Comparison of ENCODE assay signal across 24 cellular contexts in the genomic region with DNA sequence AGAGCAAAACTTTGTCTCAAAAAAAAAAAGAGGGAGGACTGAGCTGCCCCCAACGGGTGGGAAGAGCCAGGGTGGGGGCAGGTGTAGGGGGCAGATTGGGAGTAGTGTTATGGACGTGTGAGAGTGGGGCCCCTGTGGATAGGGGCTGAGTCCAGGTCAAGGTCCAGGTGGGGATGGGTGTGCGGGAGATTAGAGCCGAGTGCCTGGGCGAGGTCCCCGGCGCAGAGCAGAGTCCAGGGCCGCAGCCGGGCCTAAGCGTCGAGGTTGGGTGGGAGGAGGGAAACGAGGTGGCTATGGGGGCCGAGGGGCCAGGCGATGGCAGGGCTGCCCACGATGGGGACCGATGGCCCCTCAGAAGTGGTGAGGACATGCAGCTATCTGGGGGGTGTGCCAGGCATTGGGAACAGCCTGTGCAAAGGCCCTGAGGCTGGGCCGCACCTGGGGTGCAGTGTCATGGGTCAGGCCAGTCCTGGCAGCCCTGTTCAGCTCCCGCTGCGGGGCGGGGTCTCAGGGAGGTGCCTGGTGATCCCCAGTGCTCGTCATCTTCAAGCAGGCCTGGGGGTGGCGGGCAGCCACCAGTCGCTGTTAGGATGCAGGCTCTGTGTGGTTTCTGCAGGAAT. TPM values are rescaled to one million over a fixed set of nuclear protein-coding genes. Genes with fewer than 3 reads are reported as not detected.
A peak's percentile ranks its signal among the peaks of the same experiment; 100 is the strongest.
DNase-seq lines count a peak whose midpoint lies in the region; ATAC-seq and TF ChIP-seq lines count a peak whose summit lies in the region.
"Had no signal": no experiment of that assay in that cellular context is flagged by ENCODE, and none has a peak within 500 bp of the region (broad histone marks: within the 10 kb centered on the region; RNA-seq: fewer than 3 reads in every experiment).

No MANE protein-coding gene starts in this region.

- H2AK5ac ChIP-seq in neuronal stem cell (ENCODE audit: low read depth, low read length) (peak overlapping the region; percentile 46), trophoblast cell (ENCODE audit: low read length) (no peak overlapping the region)

- intact Hi-C loops in Caco-2 (cut with micrococcal nuclease; ENCODE audit: unreplicated experiment) (loop anchor here (2.0 kb wide), 1 partner anchor 14 kb away; no protein-coding TSS in a partner anchor), left colon (cut with DNase I, micrococcal nuclease) (loop anchor here in 1 of 2 donors (10.0 kb wide), 1 partner anchor 154 kb away; a partner anchor contains a TSS), left cardiac atrium (cut with DNase I) (loop anchor here in 1 of 2 donors (10.0 kb wide), 1 partner anchor 164 kb away; a partner anchor contains a TSS)

- peaks cover 60% of the 10 kb centered on the region for H3K36me3 Mint-ChIP-seq in Caco-2 (ENCODE audit: insufficient read depth, unreplicated experiment)
- H3K36me3 Mint-ChIP-seq: CD4-positive, alpha-beta memory T cell had no signal

- H3K9me3 ChIP-seq in Caco-2: peaks cover 5% of the 10 kb centered on the region; the same call in 1 of the 2 replicates
- H3K9me3 ChIP-seq in Peyer's patch: no peaks in the 10 kb centered on the region
- peaks cover 2 to 6% of the 10 kb centered on the region in 2 donors for H3K9me3 ChIP-seq in neuronal stem cell (replicated peaks in 1 of 2; ENCODE audit: control insufficient read depth in 2 of 2, insufficient read depth in 1 of 2, low read depth in 1 of 2, low read length in 2 of 2)
- no peaks in the 10 kb centered on the region for H3K9me3 ChIP-seq in suprapubic skin
- peaks cover 10% of the 10 kb centered on the region for H3K9me3 ChIP-seq in trophoblast cell (ENCODE audit: insufficient read depth, low read depth, low read length)
- H3K9me3 ChIP-seq: MG63 had no signal

- TF ChIP-seq CTCF in Caco-2 (IDR thresholded peaks at IDR 0.05; ENCODE audit: insufficient read depth in 1 of 2, low read depth in 1 of 2, low read length in 1 of 2, severe bottlenecking in 1 of 2, unreplicated experiment in 1 of 2): no peak
- TF ChIP-seq CTCF in Peyer's patch (IDR thresholded peaks at IDR 0.05): peak in 1 of 6 experiments; percentile 23
- no peak for TF ChIP-seq CTCF in suprapubic skin (IDR thresholded peaks at IDR 0.05)

- POLR2A ChIA-PET in Caco-2 (lab: Charles Lee): interaction anchor here (1.3 kb wide), 1 partner anchor 12 kb away, joined by 5 read pairs; a partner anchor contains a TSS

- peaks cover 16% of the 10 kb centered on the region for H3K4me1 ChIP-seq in Caco-2
- H3K4me1 ChIP-seq in Peyer's patch: peaks cover 0 to 27% (median 1%) of the 10 kb centered on the region in 4 donors
- no peaks in the 10 kb centered on the region for H3K4me1 ChIP-seq in neuronal stem cell (ENCODE audit: control insufficient read depth in 2 of 2, insufficient read depth in 1 of 2, low read depth in 1 of 2, low read length in 2 of 2)
- no peaks in the 10 kb centered on the region for H3K4me1 ChIP-seq in suprapubic skin
- no peaks in the 10 kb centered on the region for H3K4me1 ChIP-seq in trophoblast cell (ENCODE audit: control insufficient read depth in 1 of 2, insufficient read depth in 2 of 2, low read length in 2 of 2)

- H3K4me3 Mint-ChIP-seq in Caco-2 (ENCODE audit: unreplicated experiment): peak overlapping the region; percentile 22
- H3K4me3 Mint-ChIP-seq: CD4-positive, alpha-beta memory T cell; GM23338 had no signal

- H3K9ac ChIP-seq in neuronal stem cell (ENCODE audit: low read depth, low read length, poor library complexity): no peak overlapping the region
- no peak overlapping the region for H3K9ac ChIP-seq in trophoblast cell (ENCODE audit: low read length)
- H3K9ac ChIP-seq: BLaER1 treated with 17β-estradiol and CSF1 and Interleukin-3, amounts not matched to agents 10 nM and 100 nM had no signal

- H2BK15ac ChIP-seq in neuronal stem cell (ENCODE audit: low read length): no peak overlapping the region

- peak; percentile 54 to 87 for DNase-seq in Caco-2
- DNase-seq in Peyer's patch: peak in 2 of 3 donors; percentile 90 to 92
- peak; percentile 78 to 79 for DNase-seq in left colon
- DNase-seq in neuronal stem cell (ENCODE audit: low spot score): no peak
- no peak for DNase-seq in suprapubic skin (ENCODE audit: low spot score in 2 of 2)
- DNase-seq in left cardiac atrium: no peak
- no peak for DNase-seq in trophoblast cell
- DNase-seq: DMS153, NCI-H1436, NCI-H187 treated with DMSO at 0.1 percent for 48 hours, NCI-H2107, NCI-H774 had no signal

- H3K4ac ChIP-seq in neuronal stem cell (ENCODE audit: low read length) (no peak overlapping the region), trophoblast cell (ENCODE audit: low read depth, low read length) (no peak overlapping the region)

- H3K36me3 ChIP-seq in Caco-2 (ENCODE audit: control insufficient read depth, insufficient read depth, low read length): no peaks in the 10 kb centered on the region
- no peaks in the 10 kb centered on the region for H3K36me3 ChIP-seq in Peyer's patch
- peaks cover 10 to 29% of the 10 kb centered on the region in 2 donors for H3K36me3 ChIP-seq in neuronal stem cell (replicated peaks in 1 of 2; ENCODE audit: control insufficient read depth in 2 of 2, insufficient read depth in 2 of 2, low read length in 2 of 2)
- H3K36me3 ChIP-seq in suprapubic skin: peaks cover 20% of the 10 kb centered on the region
- H3K36me3 ChIP-seq in trophoblast cell (ENCODE audit: control insufficient read depth in 1 of 2, insufficient read depth in 2 of 2, low read length in 2 of 2): no peaks in the 10 kb centered on the region
- H3K36me3 ChIP-seq: MG63 had no signal

- whole genome bisulfite sequencing in neuronal stem cell (ENCODE audit: extremely low coverage in 2 of 2, insufficient read length in 2 of 2, insufficient replicate concordance in 1 of 2), 2 donors: no CpG with 5 or more reads among the region's 23 CpGs
- WGBS in suprapubic skin: 90% methylated on average over 17 of the region's 23 CpGs
- WGBS in trophoblast cell (ENCODE audit: extremely low coverage, insufficient coverage, insufficient read length): no CpG with 5 or more reads among the region's 23 CpGs

- CTCF ChIA-PET in Caco-2 (lab: Charles Lee): no interaction called here

- H3K23ac ChIP-seq in neuronal stem cell (ENCODE audit: low read depth, low read length, poor library complexity) (no peak overlapping the region), trophoblast cell (ENCODE audit: low read length) (no peak overlapping the region)

- H3K27ac ChIP-seq in Peyer's patch (peak overlapping the region in 3 of 4 donors; percentile 80 to 94 (median 90)), neuronal stem cell (replicated peaks; ENCODE audit: low read length) (no peak overlapping the region), suprapubic skin (no peak overlapping the region), trophoblast cell (ENCODE audit: low read depth, low read length) (no peak overlapping the region)
- H3K27ac ChIP-seq: 22Rv1; BLaER1 treated with 17β-estradiol and CSF1 and Interleukin-3, amounts not matched to agents 10 nM and 100 nM had no signal

- H3K4me2 ChIP-seq in neuronal stem cell (ENCODE audit: insufficient read depth, low read length, poor library complexity, severe bottlenecking): no peak overlapping the region
- H3K4me2 ChIP-seq in trophoblast cell (ENCODE audit: low read length): no peak overlapping the region
- H3K4me2 ChIP-seq: BLaER1 treated with 17β-estradiol and CSF1 and Interleukin-3, amounts not matched to agents 10 nM and 100 nM; GM23338 had no signal

- no TSS peak for BruUV-seq in Caco-2 (replicated peaks; lab: Mats Ljungman, UMichigan)

- H3K27me3 ChIP-seq in Caco-2 (replicated peaks; ENCODE audit: control insufficient read depth, insufficient read depth, low read length): no peaks in the 10 kb centered on the region
- no peaks in the 10 kb centered on the region for H3K27me3 ChIP-seq in Peyer's patch
- H3K27me3 ChIP-seq in neuronal stem cell (ENCODE audit: control insufficient read depth in 3 of 3, insufficient read depth in 3 of 3, low read depth in 1 of 3, low read length in 3 of 3): no peaks in the 10 kb centered on the region
- H3K27me3 ChIP-seq in suprapubic skin: no peaks in the 10 kb centered on the region
- no peaks in the 10 kb centered on the region for H3K27me3 ChIP-seq in trophoblast cell (ENCODE audit: insufficient read depth, low read length)
- H3K27me3 ChIP-seq: BLaER1 treated with 17β-estradiol and CSF1 and Interleukin-3, amounts not matched to agents 10 nM and 100 nM; MG63 had no signal

- H4K12ac ChIP-seq in trophoblast cell (ENCODE audit: low read depth, low read length): no peak overlapping the region

- peak overlapping the region; percentile 66 for H3K27ac Mint-ChIP-seq in Caco-2 (ENCODE audit: unreplicated experiment)
- H3K27ac Mint-ChIP-seq: GM23338 had no signal

- H3K14ac ChIP-seq in neuronal stem cell (ENCODE audit: low read length) (no peak overlapping the region), trophoblast cell (ENCODE audit: low read length) (no peak overlapping the region)

- no peaks in the 10 kb centered on the region for H3K27me3 Mint-ChIP-seq in Caco-2 (ENCODE audit: insufficient read depth, unreplicated experiment)

- no peaks in the 10 kb centered on the region for H3K9me3 Mint-ChIP-seq in Caco-2 (ENCODE audit: unreplicated experiment)

- H3K79me2 ChIP-seq in trophoblast cell (ENCODE audit: control insufficient read depth, insufficient read depth, low read length, poor library complexity): no peaks in the 10 kb centered on the region

- H3K18ac ChIP-seq in neuronal stem cell (ENCODE audit: low read length) (no peak overlapping the region), trophoblast cell (ENCODE audit: low read length) (no peak overlapping the region)

- no peak overlapping the region for H2BK12ac ChIP-seq in neuronal stem cell (ENCODE audit: low read length)
- H2BK12ac ChIP-seq in trophoblast cell (ENCODE audit: low read length): no peak overlapping the region

- H3K79me1 ChIP-seq in neuronal stem cell (ENCODE audit: low read depth, low read length) (no peaks in the 10 kb centered on the region), trophoblast cell (ENCODE audit: low read length) (no peaks in the 10 kb centered on the region)

- H2AFZ ChIP-seq in neuronal stem cell (ENCODE audit: low read length) (no peak overlapping the region), trophoblast cell (ENCODE audit: insufficient read depth, low read length, poor library complexity) (no peak overlapping the region)
- H2AFZ ChIP-seq: GM23338 had no signal

- H4K8ac ChIP-seq in neuronal stem cell (ENCODE audit: low read depth, low read length) (no peak overlapping the region), trophoblast cell (ENCODE audit: low read depth, low read length) (no peak overlapping the region)

- peaks cover 7% of the 10 kb centered on the region for H3K4me1 Mint-ChIP-seq in Caco-2 (ENCODE audit: low read depth, unreplicated experiment)
- H3K4me1 Mint-ChIP-seq: GM23338 had no signal

- H4K91ac ChIP-seq in neuronal stem cell (ENCODE audit: low read depth, low read length, poor library complexity) (no peak overlapping the region), trophoblast cell (ENCODE audit: low read depth, low read length) (no peak overlapping the region)

- ATAC-seq in left colon (peak; percentile 80), GM19328 (IDR thresholded peaks at IDR 0.05; ENCODE audit: unreplicated experiment) (no peak), left cardiac atrium (no peak)

- no peak for TF ChIP-seq EP300 in suprapubic skin (IDR thresholded peaks at IDR 0.05)

- H2BK120ac ChIP-seq in neuronal stem cell (ENCODE audit: low read depth, low read length): peak overlapping the region; percentile 31
- H2BK120ac ChIP-seq in trophoblast cell (ENCODE audit: insufficient read depth, low read length, poor library complexity): no peak overlapping the region

- H3K4me3 ChIP-seq in Caco-2 (ENCODE audit: low read depth, low read length) (no peak overlapping the region), Peyer's patch (peak overlapping the region in 1 of 4 donors; percentile 14), neuronal stem cell (ENCODE audit: low read length in 2 of 2) (no peak overlapping the region), suprapubic skin (no peak overlapping the region), trophoblast cell (ENCODE audit: low read depth, low read length) (no peak overlapping the region)
- H3K4me3 ChIP-seq: BLaER1 treated with 17β-estradiol and CSF1 and Interleukin-3, amounts not matched to agents 10 nM and 100 nM; GM23338; MG63 had no signal

- peak; percentile 46 to 78 for TF ChIP-seq POLR2A in Peyer's patch (IDR thresholded peaks at IDR 0.05)
- no peak for TF ChIP-seq POLR2A in suprapubic skin (IDR thresholded peaks at IDR 0.05)

- H2BK5ac ChIP-seq in neuronal stem cell (ENCODE audit: low read length) (no peak overlapping the region), trophoblast cell (ENCODE audit: low read depth, low read length, poor library complexity) (no peak overlapping the region)

RNA-seq across cellular contexts. Expression of a gene that starts 12.3 kb away (rescaled TPM):
- total RNA-seq in Caco-2 (2022) (27.8 and 36.4 TPM in 2 replicates), Peyer's patch (100 to 1,000 TPM; 116 to 828 (median 637) TPM), left colon (100 to 1,000 TPM; 414 to 461 TPM), suprapubic skin (1 to 10 TPM in 2 of 4 donors, under 1 TPM in 1, not detected in 1; 0.60 to 6.5 (median 2.0) TPM), left cardiac atrium (under 1 TPM in 1 of 2 donors, not detected in 1; 0.18 TPM)
- polyA plus RNA-seq in neuronal stem cell (2013, experiment 1 of 2): 0.11 TPM
- polyA plus RNA-seq in neuronal stem cell (2013, experiment 2 of 2): 0.07 TPM
- 0.15 and 0.19 TPM in 2 replicates for polyA plus RNA-seq in trophoblast cell (2013)
- total RNA-seq: CD4-positive, alpha-beta memory T cell; Right ventricle myocardium inferior; SK-MEL-5 had no signal
- polyA plus RNA-seq: CD4-positive, alpha-beta memory T cell had no signal

RNA-seq across cellular contexts. Expression of a gene that starts 29.9 kb away (rescaled TPM):
- total RNA-seq in Caco-2 (2022) (14.7 and 16.1 TPM in 2 replicates), Peyer's patch (10 to 100 TPM in 3 of 4 donors, 1 to 10 TPM in 1; 7.5 to 33.8 (median 21.6) TPM), left colon (10 to 100 TPM in 1 of 2 donors, 1 to 10 TPM in 1; 8.7 to 11.9 TPM), suprapubic skin (10 to 100 TPM; 19.4 to 45.4 (median 24.2) TPM), left cardiac atrium (10 to 100 TPM; 48.9 to 49.7 TPM)
- 66.5 TPM for polyA plus RNA-seq in neuronal stem cell (2013, experiment 1 of 2)
- polyA plus RNA-seq in neuronal stem cell (2013, experiment 2 of 2): 68.9 TPM
- 11.3 and 12.7 TPM in 2 replicates for polyA plus RNA-seq in trophoblast cell (2013)
- total RNA-seq: CD4-positive, alpha-beta memory T cell had no signal
- polyA plus RNA-seq: CD4-positive, alpha-beta memory T cell had no signal

RNA-seq across cellular contexts. Expression of a gene that starts 43.4 kb away (rescaled TPM):
- total RNA-seq in Caco-2 (2022): not detected in 2 replicates
- not detected for total RNA-seq in Peyer's patch
- total RNA-seq in left colon: not detected
- polyA plus RNA-seq in neuronal stem cell (2013, experiment 1 of 2): 0.03 TPM
- 0.06 TPM for polyA plus RNA-seq in neuronal stem cell (2013, experiment 2 of 2)
- not detected for total RNA-seq in suprapubic skin
- not detected for total RNA-seq in left cardiac atrium
- 0.04 TPM in 1 of 2 replicates, not detected in the other for polyA plus RNA-seq in trophoblast cell (2013)
- total RNA-seq: Calu3; CD4-positive, alpha-beta memory T cell; G401; GM23338; NCI-H460; OCI-LY7; Right ventricle myocardium inferior; SK-MEL-5 had no signal
- polyA plus RNA-seq: CD4-positive, alpha-beta memory T cell had no signal

RNA-seq across cellular contexts. Expression of a gene that starts 58.6 kb away (rescaled TPM):
- total RNA-seq in Caco-2 (2022) (510 and 522 TPM in 2 replicates), Peyer's patch (100 to 1,000 TPM; 173 to 436 (median 229) TPM), left colon (100 to 1,000 TPM; 253 to 306 TPM), suprapubic skin (100 to 1,000 TPM; 152 to 227 (median 174) TPM), left cardiac atrium (100 to 1,000 TPM in 1 of 2 donors, 10 to 100 TPM in 1; 90.1 to 131 TPM)
- 412 TPM for polyA plus RNA-seq in neuronal stem cell (2013, experiment 1 of 2)
- polyA plus RNA-seq in neuronal stem cell (2013, experiment 2 of 2): 415 TPM
- 654 and 679 TPM in 2 replicates for polyA plus RNA-seq in trophoblast cell (2013)

Comparison
In these comparisons a context has a peak if more than half of its experiments do, and no peak if none do; other contexts are left out.
1. DNase-seq: peak in Caco-2 (2 of 2), Peyer's patch (2 of 3) and left colon (2 of 2); none in neuronal stem cell (single experiment), suprapubic skin (0 of 2), left cardiac atrium (single experiment) and trophoblast cell (0 of 2).
2. H3K27ac ChIP-seq: peak in Peyer's patch (3 of 4); none in neuronal stem cell (single experiment), suprapubic skin (single experiment) and trophoblast cell (single experiment).
3. POLR2A ChIP-seq: peak in Peyer's patch (2 of 2); none in suprapubic skin (0 of 2).